Comparison of ENCODE assay signal across 8 cellular contexts in genomic region chr21:29002442-29003144, GRCh38. TPM values are rescaled to one million over a fixed set of nuclear protein-coding genes. Genes with fewer than 3 reads are reported as not detected.
DNase-seq lines count a peak whose midpoint lies in the region; ATAC-seq, FAIRE-seq and TF ChIP-seq lines count a peak whose summit lies in the region.

No MANE protein-coding gene starts in this region.

- TF ChIP-seq CTCF in BE2C (IDR thresholded peaks at IDR 0.05; ENCODE audit: low read depth, low read length), result no peak

- H3K27me3 ChIP-seq in BE2C, result no peaks in the 10 kb centered on the region

- H3K4me1 ChIP-seq in BE2C, result no peaks in the 10 kb centered on the region; the same call in 1 of the 2 replicates

- H3K36me3 ChIP-seq in BE2C, result peaks cover 8% of the 10 kb centered on the region

- no peaks in the 10 kb centered on the region for H3K9me3 ChIP-seq in BE2C

- peak; percentile 96 for DNase-seq in BE2C
- DNase-seq in GM19239 (ENCODE audit: insufficient read length, low spot score), result peak; percentile 97
- DNase-seq in NCI-H524 (lab: John Stamatoyannopoulos, UW), result peak; percentile 94 to 99
- DNase-seq in activated CD4-positive, alpha-beta T cell treated with anti-CD3 and anti-CD28 coated beads for 4 hours, result peak; percentile 91 to 94
- peak; percentile 96 for DNase-seq in kidney tubule cell (ENCODE audit: low spot score)
- DNase-seq in stimulated activated CD4-positive, alpha-beta T cell treated with anti-CD3 and anti-CD28 coated beads, Interleukin-1b, Interleukin-23, amount 100 ng/mL, for 1 hour (ENCODE audit: low read depth in 2 of 2), result peak; percentile 77 to 90

- FAIRE-seq in GM19239 (lab: Jason Lieb, UNC) (peak; percentile 98), colon (lab: Jason Lieb, UNC) (peak; percentile 58)

- ATAC-seq in HG03442 (IDR thresholded peaks at IDR 0.05; ENCODE audit: unreplicated experiment), result peak; percentile 99

- peak overlapping the region; percentile 68 for H3K4me3 ChIP-seq in BE2C (ENCODE audit: low read depth, low read length)

RNA-seq across cellular contexts. Expression of gene LTN1, which starts 9.9 kb away (rescaled TPM):
- 21.4 TPM for polyA plus RNA-seq in BE2C (2012; ENCODE audit: insufficient read depth, insufficient read length, low read depth)

RNA-seq across cellular contexts. Expression of gene RWDD2B, which starts 16.6 kb away (rescaled TPM):
- 18.7 TPM for polyA plus RNA-seq in BE2C (2012; ENCODE audit: insufficient read depth, insufficient read length, low read depth)

RNA-seq across cellular contexts. Expression of gene USP16, which starts 21.9 kb away (rescaled TPM):
- polyA plus RNA-seq in BE2C (2012; ENCODE audit: insufficient read depth, insufficient read length, low read depth), result 37.4 TPM

Comparison
In these comparisons a context has a peak if more than half of its experiments do, and no peak if none do; other contexts are left out.
1. Peak in every context shown above with its lines: DNase-seq, ATAC-seq and H3K4me3 ChIP-seq.